In the genomic region with DNA sequence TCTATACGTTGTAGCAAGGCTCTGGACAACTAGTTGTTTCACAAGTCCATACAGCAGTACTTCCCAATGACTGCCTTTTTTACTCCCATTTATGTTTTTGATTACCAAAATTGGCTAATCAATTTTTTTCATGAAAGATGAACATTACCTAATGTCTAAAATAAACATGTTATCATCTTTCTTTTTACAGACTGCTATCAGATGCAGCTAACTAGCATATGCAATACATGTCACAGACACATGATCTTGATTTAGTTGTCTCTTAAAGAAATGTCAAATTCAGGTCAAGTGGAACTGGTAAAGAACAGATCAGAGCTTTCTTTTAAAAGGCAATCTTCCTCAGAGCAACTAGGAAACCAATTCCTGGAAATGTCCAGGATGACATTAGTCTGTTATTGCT, we compare ENCODE assay signal across 8 cellular contexts. TPM values are rescaled to one million over a fixed set of nuclear protein-coding genes. Genes with fewer than 3 reads are reported as not detected.
DNase-seq lines count a peak whose midpoint lies in the region; ATAC-seq, FAIRE-seq and TF ChIP-seq lines count a peak whose summit lies in the region.

No MANE protein-coding gene starts in this region.

- ATAC-seq in HepG2 (no peak), GM18873 (IDR thresholded peaks at IDR 0.05; ENCODE audit: low FRiP score, unreplicated experiment) (no peak), GM18498 (IDR thresholded peaks at IDR 0.05; ENCODE audit: unreplicated experiment) (no peak)

- intact Hi-C loops in activated CD4-positive, alpha-beta memory T cell treated with anti-CD3 and anti-CD28 coated beads for 36 hours (cut with micrococcal nuclease) = no loop called here
- intact Hi-C loops in ascending aorta (cut with DNase I) (no loop called here), HepG2 (cut with micrococcal nuclease; ENCODE audit: unreplicated experiment) (loop anchor here (5.0 kb wide), 1 partner anchor 102 kb away; a partner anchor contains a TSS), transverse colon (cut with DNase I; ENCODE audit: low total_unique reads) (no loop called here)

- H3K27ac ChIP-seq in ascending aorta = peak overlapping the region; percentile 24 to 85
- no peak overlapping the region for H3K27ac ChIP-seq in HepG2 (ENCODE audit: extremely low read length, insufficient read depth, low read length)
- H3K27ac ChIP-seq in transverse colon = peak overlapping the region; percentile 51 to 92 (median 86)
- H3K27ac ChIP-seq in RWPE1 = no peak overlapping the region

- peaks cover 4% of the 10 kb centered on the region for H3K36me3 Mint-ChIP-seq in activated CD4-positive, alpha-beta memory T cell treated with anti-CD3 and anti-CD28 coated beads, Interleukin-2, amount 10 ng/mL, durations not matched to agents 7 days and 5 days (ENCODE audit: low read depth)
- H3K36me3 Mint-ChIP-seq in activated CD4-positive, alpha-beta memory T cell treated with anti-CD3 and anti-CD28 coated beads for 36 hours = no peaks in the 10 kb centered on the region

- in situ Hi-C loops in HepG2 (cut with HindIII; ENCODE audit: extremely low pct_ligation_motif_present, low pct_unique_long_range_greater_than_20kb) (no loop called here), transverse colon (cut with MboI; ENCODE audit: low pct_ligation_motif_present in 1 of 4, low pct_unique_long_range_greater_than_20kb in 1 of 4, low sequenced_read_pairs in 3 of 4) (no loop called here)

- peaks cover 2% of the 10 kb centered on the region for H3K27me3 Mint-ChIP-seq in activated CD4-positive, alpha-beta memory T cell treated with anti-CD3 and anti-CD28 coated beads, Interleukin-2, amount 10 ng/mL, durations not matched to agents 7 days and 5 days
- H3K27me3 Mint-ChIP-seq in activated CD4-positive, alpha-beta memory T cell treated with anti-CD3 and anti-CD28 coated beads for 36 hours = no peaks in the 10 kb centered on the region

- TF ChIP-seq CTCF in ascending aorta (IDR thresholded peaks at IDR 0.05) (no peak), HepG2 (CRISPR knock-in tag; IDR thresholded peaks at IDR 0.05) (no peak), transverse colon (IDR thresholded peaks at IDR 0.05) (no peak), RWPE1 (conservative IDR thresholded peaks at IDR 0.05; ENCODE audit: low read depth) (no peak)

- no peaks in the 10 kb centered on the region for H3K27me3 ChIP-seq in ascending aorta
- peaks cover 0 to 3% of the 10 kb centered on the region in 2 experiments; a peak in 1 of 5 replicates for H3K27me3 ChIP-seq in HepG2 (ENCODE audit: control insufficient read depth in 1 of 2, insufficient read depth in 2 of 2, low read length in 2 of 2)
- H3K27me3 ChIP-seq in transverse colon = no peaks in the 10 kb centered on the region

- H3K4me1 ChIP-seq in ascending aorta = no peaks in the 10 kb centered on the region
- peaks cover 37% of the 10 kb centered on the region for H3K4me1 ChIP-seq in HepG2 (ENCODE audit: insufficient read depth, low read length)
- peaks cover 0 to 19% (median 10%) of the 10 kb centered on the region in 4 donors for H3K4me1 ChIP-seq in transverse colon

- peaks cover 20% of the 10 kb centered on the region for H3K79me2 ChIP-seq in HepG2 (ENCODE audit: insufficient read depth, low read length)

- 5% methylated on average over 1 of the region's 1 CpG for WGBS in HepG2 (ENCODE audit: low lambda C conversion rate)
- 0% methylated on average over 1 of the region's 1 CpG for WGBS in transverse colon (ENCODE audit: low coverage in 1 of 2), 2 donors

- 0 out of 2 replicates have a peak overlapping the region, but pooled peaks have one; percentile 95 for H3K9ac ChIP-seq in HepG2 (ENCODE audit: insufficient read depth, low read depth, low read length)

- H3K4me1 Mint-ChIP-seq in activated CD4-positive, alpha-beta memory T cell treated with anti-CD3 and anti-CD28 coated beads, Interleukin-2, amount 10 ng/mL, durations not matched to agents 7 days and 5 days = peaks cover 13% of the 10 kb centered on the region
- H3K4me1 Mint-ChIP-seq in activated CD4-positive, alpha-beta memory T cell treated with anti-CD3 and anti-CD28 coated beads for 36 hours (ENCODE audit: low read depth) = peaks cover 19% of the 10 kb centered on the region

- peak overlapping the region; percentile 85 for H2AFZ ChIP-seq in HepG2 (ENCODE audit: low read length)

- no peak for TF ChIP-seq EP300 in HepG2 (IDR thresholded peaks at IDR 0.05; ENCODE audit: low read depth in 2 of 2, low read length in 2 of 2)
- no peak for TF ChIP-seq EP300 in HepG2 (CRISPR knock-in tag; IDR thresholded peaks at IDR 0.05; ENCODE audit: borderline replicate concordance)
- no peak for TF ChIP-seq EP300 in transverse colon (IDR thresholded peaks at IDR 0.05; ENCODE audit: low read depth)

- no peak for FAIRE-seq in HepG2 (lab: Jason Lieb, UNC)

- CTCF ChIA-PET in activated CD4-positive, alpha-beta memory T cell treated with anti-CD3 and anti-CD28 coated beads, Interleukin-2, amount 10 ng/mL, durations not matched to agents 7 days and 5 days (lab: Charles Lee) = interaction anchor here (1.5 to 1.8 kb wide), 3 partner anchors 16 to 209 kb away, joined by 6 to 7 read pairs (median 6); a partner anchor contains a TSS
- CTCF ChIA-PET in activated CD4-positive, alpha-beta memory T cell treated with anti-CD3 and anti-CD28 coated beads for 36 hours (lab: Charles Lee) = interaction anchor here (0.7 to 1.8 kb wide), 6 partner anchors 16 to 209 kb away, joined by 3 to 7 read pairs (median 3); a partner anchor contains a TSS
- CTCF ChIA-PET in HepG2 (lab: Yijun Ruan, JAX; ENCODE audit: low intra/inter-chr PET ratio, low total read pairs) (no interaction called here), RWPE1 (lab: Yijun Ruan, JAX) (no interaction called here)

- peak overlapping the region; percentile 19 for H3K4me3 Mint-ChIP-seq in activated CD4-positive, alpha-beta memory T cell treated with anti-CD3 and anti-CD28 coated beads, Interleukin-2, amount 10 ng/mL, durations not matched to agents 7 days and 5 days
- no peak overlapping the region for H3K4me3 Mint-ChIP-seq in activated CD4-positive, alpha-beta memory T cell treated with anti-CD3 and anti-CD28 coated beads for 36 hours

- no TSS peak for BruUV-seq in HepG2 (replicated peaks; lab: Mats Ljungman, UMichigan)

- no peaks in the 10 kb centered on the region for H3K9me3 Mint-ChIP-seq in activated CD4-positive, alpha-beta memory T cell treated with anti-CD3 and anti-CD28 coated beads, Interleukin-2, amount 10 ng/mL, durations not matched to agents 7 days and 5 days
- H3K9me3 Mint-ChIP-seq in activated CD4-positive, alpha-beta memory T cell treated with anti-CD3 and anti-CD28 coated beads for 36 hours = no peaks in the 10 kb centered on the region

- H3K36me3 ChIP-seq in ascending aorta (no peaks in the 10 kb centered on the region), HepG2 (replicated peaks in 1 of 2; ENCODE audit: control insufficient read depth in 1 of 2, insufficient read depth in 2 of 2, low read length in 2 of 2) (no peaks in the 10 kb centered on the region), transverse colon (no peaks in the 10 kb centered on the region)

- no peak for TF ChIP-seq POLR2A in HepG2 (IDR thresholded peaks at IDR 0.05; ENCODE audit: insufficient read depth in 1 of 2, low read depth in 2 of 2, low read length in 2 of 2)
- TF ChIP-seq POLR2A in transverse colon (IDR thresholded peaks at IDR 0.05) = no peak

- no peaks in the 10 kb centered on the region for H4K20me1 ChIP-seq in HepG2 (ENCODE audit: insufficient read depth, low read length)

- H3K27ac Mint-ChIP-seq in activated CD4-positive, alpha-beta memory T cell treated with anti-CD3 and anti-CD28 coated beads, Interleukin-2, amount 10 ng/mL, durations not matched to agents 7 days and 5 days = no peak overlapping the region
- no peak overlapping the region for H3K27ac Mint-ChIP-seq in activated CD4-positive, alpha-beta memory T cell treated with anti-CD3 and anti-CD28 coated beads for 36 hours

- POLR2A ChIA-PET in activated CD4-positive, alpha-beta memory T cell treated with anti-CD3 and anti-CD28 coated beads, Interleukin-2, amount 10 ng/mL, durations not matched to agents 7 days and 5 days (lab: Charles Lee) = interaction anchor here (0.9 to 5.3 kb wide), 8 partner anchors 13 to 213 kb away, joined by 3 to 96 read pairs (median 4); a partner anchor contains a TSS
- POLR2A ChIA-PET in activated CD4-positive, alpha-beta memory T cell treated with anti-CD3 and anti-CD28 coated beads for 36 hours (lab: Charles Lee) = interaction anchor here (1.0 to 2.0 kb wide), 3 partner anchors 16 to 103 kb away, joined by 3 to 15 read pairs (median 14); a partner anchor contains a TSS
- POLR2A ChIA-PET in HepG2 (lab: Yijun Ruan, JAX) = interaction anchor here (0.6 to 4.3 kb wide), 12 partner anchors 10 to 645 kb away, joined by 3 to 69 read pairs (median 4); a partner anchor contains a TSS
- POLR2A ChIA-PET in RWPE1 (lab: Yijun Ruan, JAX; ENCODE audit: low non-redundant PET) = no interaction called here

- DNase-seq in activated CD4-positive, alpha-beta memory T cell treated with anti-CD3 and anti-CD28 coated beads, Interleukin-2, amount 10 ng/mL, durations not matched to agents 7 days and 5 days = no peak
- no peak for DNase-seq in activated CD4-positive, alpha-beta memory T cell treated with anti-CD3 and anti-CD28 coated beads for 36 hours
- no peak for DNase-seq in ascending aorta (ENCODE audit: low spot score in 2 of 2)
- DNase-seq in HepG2 (ENCODE audit: low spot score) = no peak
- no peak for DNase-seq in transverse colon
- no peak for DNase-seq in RWPE1 (ENCODE audit: low spot score)

- peak overlapping the region; percentile 96 for H3K4me2 ChIP-seq in HepG2 (ENCODE audit: low read depth, low read length)

- TF ChIP-seq RAD21 in HepG2 (CRISPR knock-in tag; IDR thresholded peaks at IDR 0.05) = no peak

- H3K9me3 ChIP-seq in ascending aorta (no peaks in the 10 kb centered on the region), HepG2 (ENCODE audit: low read length) (no peaks in the 10 kb centered on the region), transverse colon (no peaks in the 10 kb centered on the region)

- H3K4me3 ChIP-seq in ascending aorta = peak overlapping the region; percentile 57 to 85
- H3K4me3 ChIP-seq in HepG2 (replicated peaks in 1 of 3; ENCODE audit: insufficient read depth in 1 of 3, low read depth in 2 of 3, low read length in 3 of 3) = peak overlapping the region; percentile 64 to 96 (median 71)
- H3K4me3 ChIP-seq in transverse colon = peak overlapping the region in 3 of 4 donors; percentile 61 to 88 (median 77)

RNA-seq across cellular contexts. Expression of a gene that starts 0.6 kb away (rescaled TPM):
- total RNA-seq in activated CD4-positive, alpha-beta memory T cell treated with anti-CD3 and anti-CD28 coated beads, Interleukin-2, amount 10 ng/mL, durations not matched to agents 7 days and 5 days = 10 to 100 TPM; 12.1 to 12.9 TPM
- 10 to 100 TPM; 11.4 to 11.7 TPM for total RNA-seq in activated CD4-positive, alpha-beta memory T cell treated with anti-CD3 and anti-CD28 coated beads for 36 hours
- total RNA-seq in ascending aorta (2.3 TPM), HepG2 (2016; rRNA removed; fragmentation: Illumina TruSeq; extraction: Trizol) (10.2 and 15.8 TPM in 2 replicates), transverse colon (1 to 10 TPM; 1.8 to 7.6 (median 4.9) TPM)
- total RNA-seq in HepG2 (2016; cell fraction: cytosol; rRNA removed; fragmentation: Illumina TruSeq; extraction: Trizol; ENCODE audit: low read depth) = 1.3 and 1.4 TPM in 2 replicates
- 9.3 and 15.0 TPM in 2 replicates for total RNA-seq in HepG2 (2016; cell fraction: insoluble cytoplasmic fraction; rRNA removed; fragmentation: Illumina TruSeq; extraction: Trizol)
- 1.9 and 3.0 TPM in 2 replicates for total RNA-seq in HepG2 (2016; cell fraction: membrane; rRNA removed; fragmentation: Illumina TruSeq; extraction: Trizol)
- total RNA-seq in HepG2 (2016; cell fraction: nucleus; rRNA removed; fragmentation: Illumina TruSeq; extraction: Trizol) = 10.4 and 13.2 TPM in 2 replicates
- polyA plus RNA-seq in HepG2 (2011; rRNA removed) = 3.3 and 4.2 TPM in 2 replicates
- polyA plus RNA-seq in HepG2 (2011; cell fraction: cytosol; rRNA removed) = 1.3 and 2.1 TPM in 2 replicates
- 1.00 and 1.3 TPM in 2 replicates for polyA plus RNA-seq in HepG2 (2011; cell fraction: nucleus; rRNA removed)
- 5.7 and 8.7 TPM in 2 replicates for polyA plus RNA-seq in HepG2 (2012)
- polyA plus RNA-seq in HepG2 (2016; cell fraction: cytosol; fragmentation: Illumina TruSeq; extraction: Trizol; ENCODE audit: low read depth) = 0.31 and 0.46 TPM in 2 replicates
- 6.5 and 7.6 TPM in 2 replicates for polyA plus RNA-seq in HepG2 (2016; cell fraction: insoluble cytoplasmic fraction; fragmentation: Illumina TruSeq; extraction: Trizol; ENCODE audit: low read depth)
- 1.00 and 1.1 TPM in 2 replicates for polyA plus RNA-seq in HepG2 (2016; cell fraction: membrane; fragmentation: Illumina TruSeq; extraction: Trizol; ENCODE audit: low read depth)
- 5.0 TPM in 2 replicates for polyA plus RNA-seq in HepG2 (2016; cell fraction: nucleus; fragmentation: Illumina TruSeq; extraction: Trizol; ENCODE audit: insufficient read depth, low read depth)
- polyA minus RNA-seq in HepG2 (2011; rRNA and poly(A)+ RNA removed; ENCODE audit: low replicate concordance) = 4.5 and 5.8 TPM in 2 replicates
- 2.6 and 2.7 TPM in 2 replicates for polyA minus RNA-seq in HepG2 (2011; cell fraction: cytosol; rRNA and poly(A)+ RNA removed)
- 16.3 and 16.9 TPM in 2 replicates for polyA minus RNA-seq in HepG2 (2011; cell fraction: nucleus; rRNA and poly(A)+ RNA removed)

RNA-seq across cellular contexts. Expression of a gene that starts 15.8 kb away (rescaled TPM):
- total RNA-seq in activated CD4-positive, alpha-beta memory T cell treated with anti-CD3 and anti-CD28 coated beads, Interleukin-2, amount 10 ng/mL, durations not matched to agents 7 days and 5 days = 10 to 100 TPM; 67.5 to 68.2 TPM
- 10 to 100 TPM; 56.6 to 58.2 TPM for total RNA-seq in activated CD4-positive, alpha-beta memory T cell treated with anti-CD3 and anti-CD28 coated beads for 36 hours
- total RNA-seq in ascending aorta = 2.8 TPM
- 31.0 and 37.7 TPM in 2 replicates for total RNA-seq in HepG2 (2016; rRNA removed; fragmentation: Illumina TruSeq; extraction: Trizol)
- 7.0 and 7.1 TPM in 2 replicates for total RNA-seq in HepG2 (2016; cell fraction: cytosol; rRNA removed; fragmentation: Illumina TruSeq; extraction: Trizol; ENCODE audit: low read depth)
- total RNA-seq in HepG2 (2016; cell fraction: insoluble cytoplasmic fraction; rRNA removed; fragmentation: Illumina TruSeq; extraction: Trizol) = 31.0 and 39.6 TPM in 2 replicates
- 21.0 and 21.2 TPM in 2 replicates for total RNA-seq in HepG2 (2016; cell fraction: membrane; rRNA removed; fragmentation: Illumina TruSeq; extraction: Trizol)
- 25.1 and 25.3 TPM in 2 replicates for total RNA-seq in HepG2 (2016; cell fraction: nucleus; rRNA removed; fragmentation: Illumina TruSeq; extraction: Trizol)
- polyA plus RNA-seq in HepG2 (2011; rRNA removed) = 19.3 and 22.7 TPM in 2 replicates
- 10.1 and 13.4 TPM in 2 replicates for polyA plus RNA-seq in HepG2 (2011; cell fraction: cytosol; rRNA removed)
- 7.0 and 9.6 TPM in 2 replicates for polyA plus RNA-seq in HepG2 (2011; cell fraction: nucleus; rRNA removed)
- polyA plus RNA-seq in HepG2 (2012) = 21.3 and 28.6 TPM in 2 replicates
- 11.0 and 11.6 TPM in 2 replicates for polyA plus RNA-seq in HepG2 (2016; cell fraction: cytosol; fragmentation: Illumina TruSeq; extraction: Trizol; ENCODE audit: low read depth)
- polyA plus RNA-seq in HepG2 (2016; cell fraction: insoluble cytoplasmic fraction; fragmentation: Illumina TruSeq; extraction: Trizol; ENCODE audit: low read depth) = 50.8 and 50.9 TPM in 2 replicates
- 21.7 and 22.9 TPM in 2 replicates for polyA plus RNA-seq in HepG2 (2016; cell fraction: membrane; fragmentation: Illumina TruSeq; extraction: Trizol; ENCODE audit: low read depth)
- 30.3 and 32.0 TPM in 2 replicates for polyA plus RNA-seq in HepG2 (2016; cell fraction: nucleus; fragmentation: Illumina TruSeq; extraction: Trizol; ENCODE audit: insufficient read depth, low read depth)
- polyA minus RNA-seq in HepG2 (2011; rRNA and poly(A)+ RNA removed; ENCODE audit: low replicate concordance) = 8.7 and 11.8 TPM in 2 replicates
- 11.2 and 11.9 TPM in 2 replicates for polyA minus RNA-seq in HepG2 (2011; cell fraction: cytosol; rRNA and poly(A)+ RNA removed)
- polyA minus RNA-seq in HepG2 (2011; cell fraction: nucleus; rRNA and poly(A)+ RNA removed) = 31.8 TPM in 2 replicates
- 10 to 100 TPM in 3 of 4 donors, 1 to 10 TPM in 1; 6.0 to 41.9 (median 36.1) TPM for total RNA-seq in transverse colon

Comparison
In these comparisons a context has a peak if more than half of its experiments do, and no peak if none do; other contexts are left out.
1. H3K27ac ChIP-seq: peak in ascending aorta (2 of 2) and transverse colon (4 of 4); none in HepG2 (single experiment) and RWPE1 (single experiment).
2. CTCF ChIA-PET loops: an anchor here in activated CD4-positive, alpha-beta memory T cell treated with anti-CD3 and anti-CD28 coated beads, Interleukin-2, amount 10 ng/mL, durations not matched to agents 7 days and 5 days (1.5 to 1.8 kb wide) and activated CD4-positive, alpha-beta memory T cell treated with anti-CD3 and anti-CD28 coated beads for 36 hours (0.7 to 1.8 kb wide); none called in HepG2 and RWPE1.
3. Peak in every context shown above with its lines, with median percentiles within 50 percentile points of each other: H3K4me3 ChIP-seq.